1 cellular context compared by ENCODE assay signal in the genomic region with DNA sequence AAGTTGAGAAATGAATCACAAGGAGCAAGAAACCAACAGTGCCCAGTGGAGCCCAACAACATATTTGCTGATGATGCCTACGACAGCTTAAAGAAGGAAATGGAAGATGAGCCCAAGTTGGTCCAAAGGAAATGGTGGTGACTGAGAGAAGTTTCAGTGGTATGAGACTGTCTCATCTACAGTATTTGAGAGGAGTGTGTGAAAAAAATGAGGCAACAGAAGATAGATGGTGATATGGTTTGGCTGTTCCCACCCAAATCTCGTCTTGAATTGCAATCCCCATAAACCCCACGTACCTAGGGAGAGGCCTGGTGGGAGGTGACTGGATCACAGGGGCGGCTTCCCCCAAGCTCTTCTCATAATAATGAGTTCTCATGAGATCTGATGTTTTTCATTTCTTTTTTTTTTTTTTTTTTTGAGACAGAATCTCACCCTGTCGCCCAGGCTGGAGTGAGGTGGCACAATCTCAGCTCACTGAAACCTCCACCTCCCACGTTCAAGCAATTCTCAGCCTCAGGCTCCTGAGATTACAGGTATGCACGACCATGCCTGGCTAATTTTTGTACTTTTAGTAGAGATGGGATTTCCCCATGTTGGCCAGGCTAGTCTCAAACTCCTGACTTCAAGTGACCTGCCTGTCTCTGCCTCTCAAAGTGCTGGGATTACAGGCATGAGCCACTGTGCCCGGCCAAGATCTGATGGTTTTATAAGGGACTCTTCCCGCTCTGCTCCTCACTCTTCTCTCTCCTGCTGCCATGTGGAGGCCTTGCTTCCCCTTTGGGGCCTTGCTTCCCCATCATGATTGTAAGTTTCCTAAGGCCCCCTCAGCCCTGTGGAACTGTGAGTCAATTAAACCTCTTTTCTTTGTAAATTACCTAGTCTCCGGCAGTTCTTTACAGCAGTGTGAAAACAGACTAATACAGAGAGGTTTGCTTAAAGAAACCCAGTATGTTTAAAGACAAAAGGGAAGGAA.
TF ChIP-seq lines count a peak whose summit lies in the region.

No MANE protein-coding gene starts in this region.

TF ChIP-seq in WTC11, 78 proteins besides CTCF, POLR2A, EP300 and RAD21 (continued from another document):
- TF ChIP-seq, protein P1, sequence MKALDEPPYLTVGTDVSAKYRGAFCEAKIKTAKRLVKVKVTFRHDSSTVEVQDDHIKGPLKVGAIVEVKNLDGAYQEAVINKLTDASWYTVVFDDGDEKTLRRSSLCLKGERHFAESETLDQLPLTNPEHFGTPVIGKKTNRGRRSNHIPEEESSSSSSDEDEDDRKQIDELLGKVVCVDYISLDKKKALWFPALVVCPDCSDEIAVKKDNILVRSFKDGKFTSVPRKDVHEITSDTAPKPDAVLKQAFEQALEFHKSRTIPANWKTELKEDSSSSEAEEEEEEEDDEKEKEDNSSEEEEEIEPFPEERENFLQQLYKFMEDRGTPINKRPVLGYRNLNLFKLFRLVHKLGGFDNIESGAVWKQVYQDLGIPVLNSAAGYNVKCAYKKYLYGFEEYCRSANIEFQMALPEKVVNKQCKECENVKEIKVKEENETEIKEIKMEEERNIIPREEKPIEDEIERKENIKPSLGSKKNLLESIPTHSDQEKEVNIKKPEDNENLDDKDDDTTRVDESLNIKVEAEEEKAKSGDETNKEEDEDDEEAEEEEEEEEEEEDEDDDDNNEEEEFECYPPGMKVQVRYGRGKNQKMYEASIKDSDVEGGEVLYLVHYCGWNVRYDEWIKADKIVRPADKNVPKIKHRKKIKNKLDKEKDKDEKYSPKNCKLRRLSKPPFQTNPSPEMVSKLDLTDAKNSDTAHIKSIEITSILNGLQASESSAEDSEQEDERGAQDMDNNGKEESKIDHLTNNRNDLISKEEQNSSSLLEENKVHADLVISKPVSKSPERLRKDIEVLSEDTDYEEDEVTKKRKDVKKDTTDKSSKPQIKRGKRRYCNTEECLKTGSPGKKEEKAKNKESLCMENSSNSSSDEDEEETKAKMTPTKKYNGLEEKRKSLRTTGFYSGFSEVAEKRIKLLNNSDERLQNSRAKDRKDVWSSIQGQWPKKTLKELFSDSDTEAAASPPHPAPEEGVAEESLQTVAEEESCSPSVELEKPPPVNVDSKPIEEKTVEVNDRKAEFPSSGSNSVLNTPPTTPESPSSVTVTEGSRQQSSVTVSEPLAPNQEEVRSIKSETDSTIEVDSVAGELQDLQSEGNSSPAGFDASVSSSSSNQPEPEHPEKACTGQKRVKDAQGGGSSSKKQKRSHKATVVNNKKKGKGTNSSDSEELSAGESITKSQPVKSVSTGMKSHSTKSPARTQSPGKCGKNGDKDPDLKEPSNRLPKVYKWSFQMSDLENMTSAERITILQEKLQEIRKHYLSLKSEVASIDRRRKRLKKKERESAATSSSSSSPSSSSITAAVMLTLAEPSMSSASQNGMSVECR (CRISPR knock-in tag; IDR thresholded peaks at IDR 0.05; ENCODE audit: borderline replicate concordance), result no peak
- TF ChIP-seq HMGA2 (CRISPR knock-in tag; IDR thresholded peaks at IDR 0.05), result no peak
- TF ChIP-seq IRF1 (CRISPR knock-in tag; IDR thresholded peaks at IDR 0.05), result no peak
- no peak for TF ChIP-seq ZBTB21 (CRISPR knock-in tag; IDR thresholded peaks at IDR 0.05; ENCODE audit: borderline replicate concordance)
